2 cellular contexts compared by ENCODE assay signal in genomic region chr6:41577865-41578713, GRCh38.
TF ChIP-seq lines count a peak whose summit lies in the region.

No MANE protein-coding gene starts in this region.

TF ChIP-seq in K562, 482 proteins besides CTCF, POLR2A, EP300 and RAD21 (continued from another document and continues in another):
- TF ChIP-seq, protein P1, sequence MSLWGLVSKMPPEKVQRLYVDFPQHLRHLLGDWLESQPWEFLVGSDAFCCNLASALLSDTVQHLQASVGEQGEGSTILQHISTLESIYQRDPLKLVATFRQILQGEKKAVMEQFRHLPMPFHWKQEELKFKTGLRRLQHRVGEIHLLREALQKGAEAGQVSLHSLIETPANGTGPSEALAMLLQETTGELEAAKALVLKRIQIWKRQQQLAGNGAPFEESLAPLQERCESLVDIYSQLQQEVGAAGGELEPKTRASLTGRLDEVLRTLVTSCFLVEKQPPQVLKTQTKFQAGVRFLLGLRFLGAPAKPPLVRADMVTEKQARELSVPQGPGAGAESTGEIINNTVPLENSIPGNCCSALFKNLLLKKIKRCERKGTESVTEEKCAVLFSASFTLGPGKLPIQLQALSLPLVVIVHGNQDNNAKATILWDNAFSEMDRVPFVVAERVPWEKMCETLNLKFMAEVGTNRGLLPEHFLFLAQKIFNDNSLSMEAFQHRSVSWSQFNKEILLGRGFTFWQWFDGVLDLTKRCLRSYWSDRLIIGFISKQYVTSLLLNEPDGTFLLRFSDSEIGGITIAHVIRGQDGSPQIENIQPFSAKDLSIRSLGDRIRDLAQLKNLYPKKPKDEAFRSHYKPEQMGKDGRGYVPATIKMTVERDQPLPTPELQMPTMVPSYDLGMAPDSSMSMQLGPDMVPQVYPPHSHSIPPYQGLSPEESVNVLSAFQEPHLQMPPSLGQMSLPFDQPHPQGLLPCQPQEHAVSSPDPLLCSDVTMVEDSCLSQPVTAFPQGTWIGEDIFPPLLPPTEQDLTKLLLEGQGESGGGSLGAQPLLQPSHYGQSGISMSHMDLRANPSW (CRISPR knock-in tag; IDR thresholded peaks at IDR 0.05) = no peak
- TF ChIP-seq NELFE (IDR thresholded peaks at IDR 0.05; ENCODE audit: insufficient read depth, insufficient read length) (no peak), PRPF4 (IDR thresholded peaks at IDR 0.05; ENCODE audit: insufficient read depth, low read depth, low read length, poor library complexity, severe bottlenecking) (no peak), NFRKB (IDR thresholded peaks at IDR 0.05; ENCODE audit: low read depth) (no peak), MBD2 (IDR thresholded peaks at IDR 0.05; ENCODE audit: borderline replicate concordance, low read depth) (no peak), JUN (IDR thresholded peaks at IDR 0.05; ENCODE audit: borderline replicate concordance, low read depth, low read length) (0 out of 2 replicates have a peak, but pooled peaks have one; percentile 0), JUN (CRISPR knock-in tag; IDR thresholded peaks at IDR 0.05; ENCODE audit: borderline replicate concordance) (no peak), BRD9 (IDR thresholded peaks at IDR 0.05; ENCODE audit: low read depth, partially characterized antibody) (no peak), RBM22 (IDR thresholded peaks at IDR 0.05; ENCODE audit: low read depth, low read length, poor library complexity, severe bottlenecking) (no peak), PCBP2 (IDR thresholded peaks at IDR 0.05; ENCODE audit: low read depth, low read length, poor library complexity, severe bottlenecking) (no peak), ZBTB40 (IDR thresholded peaks at IDR 0.05) (0 out of 2 replicates have a peak, but pooled peaks have one; percentile 39), ZBTB40 (CRISPR knock-in tag; IDR thresholded peaks at IDR 0.05) (no peak), MAFK (IDR thresholded peaks at IDR 0.05; ENCODE audit: low read length) (peak; percentile 42), NFYB (IDR thresholded peaks at IDR 0.05; ENCODE audit: extremely low read depth, insufficient read length) (no peak), ZNF586 (CRISPR knock-in tag; conservative IDR thresholded peaks at IDR 0.05) (no peak), ZNF316 (IDR thresholded peaks at IDR 0.05) (peak; percentile 83), TAF15 (IDR thresholded peaks at IDR 0.05; ENCODE audit: low read depth, low read length) (no peak)

TF ChIP-seq in HepG2, 621 proteins besides CTCF, POLR2A, EP300 and RAD21 (continued from another document and continues in another):
- TF ChIP-seq THAP9 (CRISPR knock-in tag; IDR thresholded peaks at IDR 0.05; ENCODE audit: borderline replicate concordance) (peak; percentile 77; the same call in 1 of the 2 replicates), ZSCAN20 (CRISPR knock-in tag; IDR thresholded peaks at IDR 0.05; ENCODE audit: borderline replicate concordance) (no peak), ZNF335 (CRISPR knock-in tag; IDR thresholded peaks at IDR 0.05) (no peak), AHR (CRISPR knock-in tag; IDR thresholded peaks at IDR 0.05) (0 out of 2 replicates have a peak, but pooled peaks have one; percentile 40), KDM6A (CRISPR knock-in tag; IDR thresholded peaks at IDR 0.05; ENCODE audit: low read depth) (peak; percentile 66; the same call in 1 of the 2 replicates), CHD4 (IDR thresholded peaks at IDR 0.05; ENCODE audit: borderline replicate concordance, low read length) (peak; percentile 54; the same call in 1 of the 2 replicates), SAFB2 (CRISPR knock-in tag; IDR thresholded peaks at IDR 0.05; ENCODE audit: borderline replicate concordance, low read depth) (peak; percentile 55; the same call in 1 of the 2 replicates), GFI1 (CRISPR knock-in tag; IDR thresholded peaks at IDR 0.05; ENCODE audit: borderline replicate concordance) (peak; percentile 48; the same call in 1 of the 2 replicates), MIER2 (CRISPR knock-in tag; IDR thresholded peaks at IDR 0.05) (peak; percentile 72), ZFY (CRISPR knock-in tag; IDR thresholded peaks at IDR 0.05) (peak; percentile 89), KDM3A (CRISPR knock-in tag; IDR thresholded peaks at IDR 0.05; ENCODE audit: low read depth) (peak; percentile 49), PHF5A (CRISPR knock-in tag; IDR thresholded peaks at IDR 0.05; ENCODE audit: low read depth, unreplicated experiment) (peak; percentile 76), ZNF3 (CRISPR knock-in tag; IDR thresholded peaks at IDR 0.05) (peak; percentile 4; the same call in 1 of the 2 replicates), MED1 (CRISPR knock-in tag; IDR thresholded peaks at IDR 0.05) (peak; percentile 93), ZGPAT (CRISPR knock-in tag; IDR thresholded peaks at IDR 0.05) (peak; percentile 74), KLF9 (CRISPR knock-in tag; IDR thresholded peaks at IDR 0.05; ENCODE audit: low read depth) (peak; percentile 83), ZNF317 (CRISPR knock-in tag; IDR thresholded peaks at IDR 0.05) (peak; percentile 64), ZNF572 (CRISPR knock-in tag; IDR thresholded peaks at IDR 0.05) (0 out of 2 replicates have a peak, but pooled peaks have one; percentile 53), BCL6 (CRISPR knock-in tag; IDR thresholded peaks at IDR 0.05) (peak; percentile 80), ATF4 (CRISPR knock-in tag; IDR thresholded peaks at IDR 0.05) (peak in 1 of 2 experiments; percentile 68; a peak in 2 of 4 replicates), ZNF33B (CRISPR knock-in tag; IDR thresholded peaks at IDR 0.05) (no peak; the same call in 1 of the 2 replicates), SP5 (CRISPR knock-in tag; IDR thresholded peaks at IDR 0.05; ENCODE audit: borderline replicate concordance, low read depth) (peak; percentile 94), ELF3 (CRISPR knock-in tag; IDR thresholded peaks at IDR 0.05) (peak; percentile 90), HOXA5 (CRISPR knock-in tag; IDR thresholded peaks at IDR 0.05) (0 out of 2 replicates have a peak, but pooled peaks have one; percentile 43), GATAD2A (CRISPR knock-in tag; IDR thresholded peaks at IDR 0.05) (peak; percentile 91), TFDP1 (CRISPR knock-in tag; IDR thresholded peaks at IDR 0.05; ENCODE audit: borderline replicate concordance) (peak; percentile 16; the same call in 1 of the 2 replicates), MAX (IDR thresholded peaks at IDR 0.05) (peak; percentile 38), ZNF781 (CRISPR knock-in tag; IDR thresholded peaks at IDR 0.05; ENCODE audit: borderline replicate concordance, not compliant biosample characterization) (peak; percentile 70), NONO (IDR thresholded peaks at IDR 0.05) (0 out of 2 replicates have a peak, but pooled peaks have one; percentile 74), NONO (CRISPR knock-in tag; conservative IDR thresholded peaks at IDR 0.05) (peak; percentile 77), NRL (CRISPR knock-in tag; IDR thresholded peaks at IDR 0.05; ENCODE audit: borderline replicate concordance) (peak; percentile 90), FOSL1 (CRISPR knock-in tag; IDR thresholded peaks at IDR 0.05; ENCODE audit: borderline replicate concordance) (no peak)
- TF ChIP-seq, protein P2, sequence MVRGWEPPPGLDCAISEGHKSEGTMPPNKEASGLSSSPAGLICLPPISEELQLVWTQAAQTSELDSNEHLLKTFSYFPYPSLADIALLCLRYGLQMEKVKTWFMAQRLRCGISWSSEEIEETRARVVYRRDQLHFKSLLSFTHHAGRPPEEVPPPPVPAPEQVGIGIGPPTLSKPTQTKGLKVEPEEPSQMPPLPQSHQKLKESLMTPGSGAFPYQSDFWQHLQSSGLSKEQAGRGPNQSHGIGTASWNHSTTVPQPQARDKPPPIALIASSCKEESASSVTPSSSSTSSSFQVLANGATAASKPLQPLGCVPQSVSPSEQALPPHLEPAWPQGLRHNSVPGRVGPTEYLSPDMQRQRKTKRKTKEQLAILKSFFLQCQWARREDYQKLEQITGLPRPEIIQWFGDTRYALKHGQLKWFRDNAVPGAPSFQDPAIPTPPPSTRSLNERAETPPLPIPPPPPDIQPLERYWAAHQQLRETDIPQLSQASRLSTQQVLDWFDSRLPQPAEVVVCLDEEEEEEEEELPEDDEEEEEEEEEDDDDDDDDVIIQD (CRISPR knock-in tag; IDR thresholded peaks at IDR 0.05; ENCODE audit: low read depth) = peak; percentile 39; the same call in 1 of the 2 replicates
- TF ChIP-seq, protein P3, sequence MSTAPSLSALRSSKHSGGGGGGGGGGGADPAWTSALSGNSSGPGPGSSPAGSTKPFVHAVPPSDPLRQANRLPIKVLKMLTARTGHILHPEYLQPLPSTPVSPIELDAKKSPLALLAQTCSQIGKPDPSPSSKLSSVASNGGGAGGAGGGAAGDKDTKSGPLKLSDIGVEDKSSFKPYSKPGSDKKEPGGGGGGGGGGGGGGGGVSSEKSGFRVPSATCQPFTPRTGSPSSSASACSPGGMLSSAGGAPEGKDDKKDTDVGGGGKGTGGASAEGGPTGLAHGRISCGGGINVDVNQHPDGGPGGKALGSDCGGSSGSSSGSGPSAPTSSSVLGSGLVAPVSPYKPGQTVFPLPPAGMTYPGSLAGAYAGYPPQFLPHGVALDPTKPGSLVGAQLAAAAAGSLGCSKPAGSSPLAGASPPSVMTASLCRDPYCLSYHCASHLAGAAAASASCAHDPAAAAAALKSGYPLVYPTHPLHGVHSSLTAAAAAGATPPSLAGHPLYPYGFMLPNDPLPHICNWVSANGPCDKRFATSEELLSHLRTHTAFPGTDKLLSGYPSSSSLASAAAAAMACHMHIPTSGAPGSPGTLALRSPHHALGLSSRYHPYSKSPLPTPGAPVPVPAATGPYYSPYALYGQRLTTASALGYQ (CRISPR knock-in tag; IDR thresholded peaks at IDR 0.05) = peak; percentile 43; the same call in 1 of the 2 replicates
- TF ChIP-seq, protein P4, sequence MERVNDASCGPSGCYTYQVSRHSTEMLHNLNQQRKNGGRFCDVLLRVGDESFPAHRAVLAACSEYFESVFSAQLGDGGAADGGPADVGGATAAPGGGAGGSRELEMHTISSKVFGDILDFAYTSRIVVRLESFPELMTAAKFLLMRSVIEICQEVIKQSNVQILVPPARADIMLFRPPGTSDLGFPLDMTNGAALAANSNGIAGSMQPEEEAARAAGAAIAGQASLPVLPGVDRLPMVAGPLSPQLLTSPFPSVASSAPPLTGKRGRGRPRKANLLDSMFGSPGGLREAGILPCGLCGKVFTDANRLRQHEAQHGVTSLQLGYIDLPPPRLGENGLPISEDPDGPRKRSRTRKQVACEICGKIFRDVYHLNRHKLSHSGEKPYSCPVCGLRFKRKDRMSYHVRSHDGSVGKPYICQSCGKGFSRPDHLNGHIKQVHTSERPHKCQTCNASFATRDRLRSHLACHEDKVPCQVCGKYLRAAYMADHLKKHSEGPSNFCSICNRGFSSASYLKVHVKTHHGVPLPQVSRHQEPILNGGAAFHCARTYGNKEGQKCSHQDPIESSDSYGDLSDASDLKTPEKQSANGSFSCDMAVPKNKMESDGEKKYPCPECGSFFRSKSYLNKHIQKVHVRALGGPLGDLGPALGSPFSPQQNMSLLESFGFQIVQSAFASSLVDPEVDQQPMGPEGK (CRISPR knock-in tag; IDR thresholded peaks at IDR 0.05) = peak; percentile 97
- TF ChIP-seq, protein P5, sequence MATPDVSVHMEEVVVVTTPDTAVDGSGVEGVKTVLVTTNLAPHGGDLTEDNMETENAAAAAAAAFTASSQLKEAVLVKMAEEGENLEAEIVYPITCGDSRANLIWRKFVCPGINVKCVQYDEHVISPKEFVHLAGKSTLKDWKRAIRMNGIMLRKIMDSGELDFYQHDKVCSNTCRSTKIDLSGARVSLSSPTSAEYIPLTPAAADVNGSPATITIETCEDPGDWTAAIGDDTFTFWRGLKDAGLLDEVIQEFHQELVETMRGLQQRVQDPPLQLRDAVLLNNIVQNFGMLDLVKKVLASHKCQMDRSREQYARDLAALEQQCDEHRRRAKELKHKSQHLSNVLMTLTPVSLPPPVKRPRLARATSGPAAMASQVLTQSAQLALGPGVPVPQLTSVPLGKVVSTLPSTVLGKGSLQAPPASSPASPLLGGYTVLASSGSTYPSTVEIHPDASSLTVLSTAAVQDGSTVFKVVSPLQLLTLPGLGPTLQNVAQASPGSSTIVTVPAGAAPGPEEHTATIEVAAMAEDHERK (CRISPR knock-in tag; IDR thresholded peaks at IDR 0.05; ENCODE audit: low read depth) = 0 out of 2 replicates have a peak, but pooled peaks have one; percentile 23
